In genomic region chr6:158208226-158208807, GRCh38 we compare ENCODE assay signal across 19 cellular contexts. TPM values are rescaled to one million over a fixed set of nuclear protein-coding genes. Genes with fewer than 3 reads are reported as not detected.
DNase-seq lines count a peak whose midpoint lies in the region; TF ChIP-seq lines count a peak whose summit lies in the region.
"Had no signal": no experiment of that assay in that cellular context is flagged by ENCODE, and none has a peak within 500 bp of the region (broad histone marks: within the 10 kb centered on the region; RNA-seq: fewer than 3 reads in every experiment).

No MANE protein-coding gene starts in this region.

- H3K4me1 Mint-ChIP-seq in activated CD4-positive, alpha-beta T cell treated with anti-CD3 and anti-CD28 coated beads, Interleukin-2, amount 10 ng/mL, durations not matched to agents 7 days and 5 days, result peaks cover 47% of the 10 kb centered on the region
- H3K4me1 Mint-ChIP-seq in activated CD4-positive, alpha-beta memory T cell treated with anti-CD3 and anti-CD28 coated beads for 36 hours (ENCODE audit: low read depth), result peaks cover 30% of the 10 kb centered on the region
- H3K4me1 Mint-ChIP-seq: mesothelial cell of epicardium had no signal

- H4K12ac ChIP-seq in trophoblast cell (ENCODE audit: low read depth, low read length), result no peak overlapping the region

- no peaks in the 10 kb centered on the region for H3K9me3 Mint-ChIP-seq in activated CD4-positive, alpha-beta T cell treated with anti-CD3 and anti-CD28 coated beads, Interleukin-2, amount 10 ng/mL, durations not matched to agents 7 days and 5 days
- H3K9me3 Mint-ChIP-seq in activated CD4-positive, alpha-beta memory T cell treated with anti-CD3 and anti-CD28 coated beads for 36 hours, result no peaks in the 10 kb centered on the region
- H3K9me3 Mint-ChIP-seq: mesothelial cell of epicardium, nephron progenitor cell had no signal

- no peak overlapping the region for H4K91ac ChIP-seq in trophoblast cell (ENCODE audit: low read depth, low read length)

- H2BK5ac ChIP-seq in trophoblast cell (ENCODE audit: low read depth, low read length, poor library complexity), result no peak overlapping the region

- H3K79me2 ChIP-seq in trophoblast cell (ENCODE audit: control insufficient read depth, insufficient read depth, low read length, poor library complexity) (no peaks in the 10 kb centered on the region), PC-9 (ENCODE audit: low read depth) (no peaks in the 10 kb centered on the region)

- H2BK12ac ChIP-seq in trophoblast cell (ENCODE audit: low read length), result no peak overlapping the region

- H3K27me3 ChIP-seq in trophoblast cell (ENCODE audit: insufficient read depth, low read length) (no peaks in the 10 kb centered on the region), PC-9 (ENCODE audit: insufficient read depth, low read depth) (no peaks in the 10 kb centered on the region)
- H3K27me3 ChIP-seq: breast epithelium had no signal

- no peak overlapping the region for H3K4me2 ChIP-seq in trophoblast cell (ENCODE audit: low read length)
- no peak overlapping the region for H3K4me2 ChIP-seq in PC-9

- no peak overlapping the region for H3K14ac ChIP-seq in trophoblast cell (ENCODE audit: low read length)

- H3K9ac ChIP-seq in trophoblast cell (ENCODE audit: low read length), result no peak overlapping the region

- no peaks in the 10 kb centered on the region for H4K20me1 ChIP-seq in PC-9 (ENCODE audit: insufficient read depth)

- no peak overlapping the region for H3K18ac ChIP-seq in trophoblast cell (ENCODE audit: low read length)

- TF ChIP-seq CTCF in choroid plexus epithelial cell (conservative IDR thresholded peaks at IDR 0.05; ENCODE audit: low read depth, low read length) (no peak), PC-9 (conservative IDR thresholded peaks at IDR 0.05) (no peak)

- CTCF ChIA-PET in activated CD4-positive, alpha-beta T cell treated with anti-CD3 and anti-CD28 coated beads, Interleukin-2, amount 10 ng/mL, durations not matched to agents 7 days and 5 days (lab: Charles Lee), result interaction anchor here (0.5 to 1.5 kb wide), 6 partner anchors 8 to 764 kb away, joined by 3 to 6 read pairs (median 4); no protein-coding TSS in a partner anchor
- CTCF ChIA-PET in activated CD4-positive, alpha-beta memory T cell treated with anti-CD3 and anti-CD28 coated beads for 36 hours (lab: Charles Lee), result interaction anchor here (1.3 to 7.2 kb wide), 2 partner anchors 12 to 441 kb away, joined by 3 to 28 read pairs; no protein-coding TSS in a partner anchor
- CTCF ChIA-PET in PC-9 (lab: Charles Lee), result interaction anchor here (1.2 kb wide), 1 partner anchor 483 kb away, joined by 3 read pairs; no protein-coding TSS in a partner anchor

- H3K23ac ChIP-seq in trophoblast cell (ENCODE audit: low read length), result no peak overlapping the region

- H3K27ac ChIP-seq in trophoblast cell (ENCODE audit: low read depth, low read length), result no peak overlapping the region
- H3K27ac ChIP-seq in PC-9, result no peak overlapping the region
- H3K27ac ChIP-seq: breast epithelium, skin epidermis, WERI-Rb-1 had no signal

- no peak for DNase-seq in activated CD4-positive, alpha-beta T cell treated with anti-CD3 and anti-CD28 coated beads, Interleukin-2, amount 10 ng/mL, durations not matched to agents 7 days and 5 days
- DNase-seq in activated CD4-positive, alpha-beta T cell treated with anti-CD3 and anti-CD28 coated beads, Interleukin-2, amount 50 U/mL, for 1 hour, result no peak
- DNase-seq in activated CD4-positive, alpha-beta memory T cell treated with anti-CD3 and anti-CD28 coated beads for 36 hours, result no peak
- peak; percentile 61 for DNase-seq in choroid plexus epithelial cell (ENCODE audit: low read depth)
- peak; percentile 57 to 67 for DNase-seq in trophoblast cell
- DNase-seq in anterior cingulate cortex (lab: John Stamatoyannopoulos, UW), result no peak
- DNase-seq in AG20443 (ENCODE audit: low spot score), result no peak
- no peak for DNase-seq in PC-9
- DNase-seq: activated gamma-delta T cell treated with Interleukin-2 at 50 U/mL for 16 hours, erythroblast, H7, NCI-H1417 treated with DMSO at 0.1 percent for 48 hours, nephron progenitor cell, Right ventricle myocardium superior, T-helper 17 cell, WERI-Rb-1 had no signal

- no peak overlapping the region for H3K4ac ChIP-seq in trophoblast cell (ENCODE audit: low read depth, low read length)

- H2AK5ac ChIP-seq in trophoblast cell (ENCODE audit: low read length), result no peak overlapping the region

- peak overlapping the region; percentile 91 for H3K27ac Mint-ChIP-seq in activated CD4-positive, alpha-beta T cell treated with anti-CD3 and anti-CD28 coated beads, Interleukin-2, amount 10 ng/mL, durations not matched to agents 7 days and 5 days
- H3K27ac Mint-ChIP-seq in activated CD4-positive, alpha-beta memory T cell treated with anti-CD3 and anti-CD28 coated beads for 36 hours, result peak overlapping the region; percentile 87
- H3K27ac Mint-ChIP-seq: mesothelial cell of epicardium had no signal

- no peak overlapping the region for H3K4me3 ChIP-seq in choroid plexus epithelial cell (ENCODE audit: low read depth, low read length)
- H3K4me3 ChIP-seq in trophoblast cell (ENCODE audit: low read depth, low read length), result no peak overlapping the region
- no peak overlapping the region for H3K4me3 ChIP-seq in PC-9
- H3K4me3 ChIP-seq: breast epithelium, skin epidermis had no signal

- peaks cover 4% of the 10 kb centered on the region in 2 experiments for H3K4me1 ChIP-seq in trophoblast cell (ENCODE audit: control insufficient read depth in 1 of 2, insufficient read depth in 2 of 2, low read length in 2 of 2)
- H3K4me1 ChIP-seq in PC-9 (replicated peaks; ENCODE audit: insufficient read depth), result peaks cover 14% of the 10 kb centered on the region
- H3K4me1 ChIP-seq: breast epithelium had no signal

- H3K27me3 Mint-ChIP-seq in activated CD4-positive, alpha-beta T cell treated with anti-CD3 and anti-CD28 coated beads, Interleukin-2, amount 10 ng/mL, durations not matched to agents 7 days and 5 days, result no peaks in the 10 kb centered on the region
- no peaks in the 10 kb centered on the region for H3K27me3 Mint-ChIP-seq in activated CD4-positive, alpha-beta memory T cell treated with anti-CD3 and anti-CD28 coated beads for 36 hours

- no peak overlapping the region for H4K8ac ChIP-seq in trophoblast cell (ENCODE audit: low read depth, low read length)

- peaks cover 3% of the 10 kb centered on the region for H3K79me1 ChIP-seq in trophoblast cell (ENCODE audit: low read length)

- H3K9me3 ChIP-seq in trophoblast cell (ENCODE audit: insufficient read depth, low read depth, low read length) (no peaks in the 10 kb centered on the region), PC-9 (ENCODE audit: insufficient read depth, low read depth) (no peaks in the 10 kb centered on the region)
- H3K9me3 ChIP-seq: breast epithelium had no signal

- no peaks in the 10 kb centered on the region for H3F3A ChIP-seq in PC-9 (ENCODE audit: insufficient read depth, low read depth)

- H2AFZ ChIP-seq in trophoblast cell (ENCODE audit: insufficient read depth, low read length, poor library complexity) (no peak overlapping the region), PC-9 (no peak overlapping the region)

- peak overlapping the region; percentile 46 for H3K4me3 Mint-ChIP-seq in activated CD4-positive, alpha-beta T cell treated with anti-CD3 and anti-CD28 coated beads, Interleukin-2, amount 10 ng/mL, durations not matched to agents 7 days and 5 days
- no peak overlapping the region for H3K4me3 Mint-ChIP-seq in activated CD4-positive, alpha-beta memory T cell treated with anti-CD3 and anti-CD28 coated beads for 36 hours
- H3K4me3 Mint-ChIP-seq: mesothelial cell of epicardium, nephron progenitor cell had no signal

- H3K9me2 ChIP-seq in PC-9 (ENCODE audit: insufficient read depth), result no peaks in the 10 kb centered on the region

- POLR2A ChIA-PET in activated CD4-positive, alpha-beta T cell treated with anti-CD3 and anti-CD28 coated beads, Interleukin-2, amount 10 ng/mL, durations not matched to agents 7 days and 5 days (lab: Charles Lee), result interaction anchor here (0.6 kb wide), 1 partner anchor 865 kb away, joined by 3 read pairs; no protein-coding TSS in a partner anchor
- POLR2A ChIA-PET in activated CD4-positive, alpha-beta memory T cell treated with anti-CD3 and anti-CD28 coated beads for 36 hours (lab: Charles Lee), result interaction anchor here (0.7 to 1.0 kb wide), 3 partner anchors 30 to 445 kb away, joined by 3 read pairs; no protein-coding TSS in a partner anchor
- POLR2A ChIA-PET in PC-9 (lab: Charles Lee; ENCODE audit: unreplicated experiment), result no interaction called here

- intact Hi-C loops in activated CD4-positive, alpha-beta memory T cell treated with anti-CD3 and anti-CD28 coated beads for 36 hours (cut with micrococcal nuclease), result loop anchor here (5.0 to 10.0 kb wide), 2 partner anchors 64 to 446 kb away; no protein-coding TSS in a partner anchor
- intact Hi-C loops in PC-9 (cut with micrococcal nuclease; ENCODE audit: unreplicated experiment), result no loop called here

- peaks cover 4% of the 10 kb centered on the region for H3K36me3 Mint-ChIP-seq in activated CD4-positive, alpha-beta T cell treated with anti-CD3 and anti-CD28 coated beads, Interleukin-2, amount 10 ng/mL, durations not matched to agents 7 days and 5 days (ENCODE audit: low read depth)
- no peaks in the 10 kb centered on the region for H3K36me3 Mint-ChIP-seq in activated CD4-positive, alpha-beta memory T cell treated with anti-CD3 and anti-CD28 coated beads for 36 hours
- H3K36me3 Mint-ChIP-seq: mesothelial cell of epicardium had no signal

- H3K36me3 ChIP-seq in trophoblast cell (ENCODE audit: control insufficient read depth in 1 of 2, insufficient read depth in 2 of 2, low read length in 2 of 2) (no peaks in the 10 kb centered on the region), PC-9 (ENCODE audit: low read depth) (no peaks in the 10 kb centered on the region)
- H3K36me3 ChIP-seq: breast epithelium, WERI-Rb-1 had no signal

- no CpG with 5 or more reads among the region's 9 CpGs for WGBS in trophoblast cell (ENCODE audit: extremely low coverage, insufficient coverage, insufficient read length)

- no peak overlapping the region for H2BK120ac ChIP-seq in trophoblast cell (ENCODE audit: insufficient read depth, low read length, poor library complexity)

- BruUV-seq in PC-9 (replicated peaks; lab: Mats Ljungman, UMichigan), result no TSS peak

RNA-seq across cellular contexts. Expression of gene GTF2H5, which starts 40.2 kb away (rescaled TPM):
- 10 to 100 TPM; 20.2 to 20.3 TPM for total RNA-seq in activated CD4-positive, alpha-beta T cell treated with anti-CD3 and anti-CD28 coated beads, Interleukin-2, amount 10 ng/mL, durations not matched to agents 7 days and 5 days
- total RNA-seq in activated CD4-positive, alpha-beta memory T cell treated with anti-CD3 and anti-CD28 coated beads for 36 hours, result 10 to 100 TPM; 28.4 to 30.8 TPM
- polyA plus RNA-seq in trophoblast cell (2013), result 35.9 and 37.4 TPM in 2 replicates
- total RNA-seq in PC-9 (2021), result 25.3 and 25.9 TPM in 2 replicates

RNA-seq across cellular contexts. Expression of gene SERAC1, which starts 40.3 kb away (rescaled TPM):
- 1 to 10 TPM; 4.5 TPM for total RNA-seq in activated CD4-positive, alpha-beta T cell treated with anti-CD3 and anti-CD28 coated beads, Interleukin-2, amount 10 ng/mL, durations not matched to agents 7 days and 5 days
- total RNA-seq in activated CD4-positive, alpha-beta memory T cell treated with anti-CD3 and anti-CD28 coated beads for 36 hours, result 1 to 10 TPM; 7.8 to 8.9 TPM
- polyA plus RNA-seq in trophoblast cell (2013), result 4.9 and 5.2 TPM in 2 replicates
- total RNA-seq in PC-9 (2021), result 4.1 and 4.9 TPM in 2 replicates

Comparison
In these comparisons a context has a peak if more than half of its experiments do, and no peak if none do; other contexts are left out.
1. DNase-seq: peak in choroid plexus epithelial cell (single experiment) and trophoblast cell (2 of 2); none in activated CD4-positive, alpha-beta T cell treated with anti-CD3 and anti-CD28 coated beads, Interleukin-2, amount 10 ng/mL, durations not matched to agents 7 days and 5 days (single experiment), activated CD4-positive, alpha-beta T cell treated with anti-CD3 and anti-CD28 coated beads, Interleukin-2, amount 50 U/mL, for 1 hour (single experiment), activated CD4-positive, alpha-beta memory T cell treated with anti-CD3 and anti-CD28 coated beads for 36 hours (single experiment), anterior cingulate cortex (0 of 58), AG20443 (single experiment) and PC-9 (0 of 2).